In the genomic region with DNA sequence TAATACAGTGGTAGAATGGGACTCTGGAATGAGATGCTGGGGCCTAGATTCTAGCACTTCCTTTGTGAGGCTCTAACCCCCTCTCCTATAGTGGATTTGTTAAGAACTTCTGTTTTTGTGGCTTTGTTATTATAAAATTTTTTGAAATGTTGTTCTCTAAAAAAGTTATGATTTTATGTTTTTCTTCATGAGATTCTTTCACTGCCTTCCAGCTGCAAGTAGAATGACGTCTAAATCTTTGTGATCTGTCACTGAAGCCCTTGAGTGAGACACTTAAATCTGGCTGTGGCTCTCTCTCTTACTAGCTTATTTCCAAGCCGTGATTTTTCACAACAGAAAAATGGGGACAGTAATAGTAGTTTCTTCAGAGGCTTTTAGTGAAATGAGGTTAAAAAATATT, we compare ENCODE assay signal across 10 cellular contexts. TPM values are rescaled to one million over a fixed set of nuclear protein-coding genes. Genes with fewer than 3 reads are reported as not detected.
DNase-seq lines count a peak whose midpoint lies in the region; ATAC-seq and TF ChIP-seq lines count a peak whose summit lies in the region.
"Had no signal": no experiment of that assay in that cellular context is flagged by ENCODE, and none has a peak within 500 bp of the region (broad histone marks: within the 10 kb centered on the region; RNA-seq: fewer than 3 reads in every experiment).

No MANE protein-coding gene starts in this region.

- peaks cover 35% of the 10 kb centered on the region for H4K20me1 ChIP-seq in BLaER1

- H3K9me3 ChIP-seq in BLaER1: no peaks in the 10 kb centered on the region
- no peaks in the 10 kb centered on the region for H3K9me3 ChIP-seq in mucosa of rectum (ENCODE audit: control insufficient read depth in 2 of 2, low read length in 2 of 2)

- H3K4me3 ChIP-seq in BLaER1 (peak overlapping the region; percentile 60), mucosa of rectum (ENCODE audit: low read length in 2 of 2) (peak overlapping the region in 1 of 2 donors; percentile 70)

- no peaks in the 10 kb centered on the region for H3K27me3 ChIP-seq in BLaER1
- no peaks in the 10 kb centered on the region for H3K27me3 ChIP-seq in mucosa of rectum (ENCODE audit: control insufficient read depth in 2 of 2, insufficient read depth in 2 of 2, low read length in 2 of 2)

- 0 out of 2 replicates have a peak overlapping the region, but pooled peaks have one; percentile 2 for H3K4me3 Mint-ChIP-seq in HFFc6
- peak overlapping the region; percentile 100 for H3K4me3 Mint-ChIP-seq in activated T-helper 17 cell treated with anti-CD3 and anti-CD28 coated beads, Interleukin-2, amount 50 U/mL, for 72 hours

- H3K36me3 ChIP-seq in BLaER1 (peaks cover 15% of the 10 kb centered on the region), mucosa of rectum (ENCODE audit: control insufficient read depth in 2 of 2, insufficient read depth in 2 of 2, low read length in 2 of 2) (peaks cover 3 to 10% of the 10 kb centered on the region in 2 donors)

- H3K4me2 ChIP-seq in BLaER1: peak overlapping the region; percentile 95

- H3K27ac Mint-ChIP-seq in HFFc6: no peak overlapping the region
- H3K27ac Mint-ChIP-seq in activated T-helper 17 cell treated with anti-CD3 and anti-CD28 coated beads, Interleukin-2, amount 50 U/mL, for 72 hours: peak overlapping the region; percentile 99

- H3K9ac ChIP-seq in BLaER1 (peak overlapping the region; percentile 67), mucosa of rectum (ENCODE audit: low read depth in 1 of 2, low read length in 2 of 2) (peak overlapping the region; percentile 16 to 19)

- peaks cover 63% of the 10 kb centered on the region for H3K4me1 Mint-ChIP-seq in HFFc6 (ENCODE audit: low read depth)
- H3K4me1 Mint-ChIP-seq in activated T-helper 17 cell treated with anti-CD3 and anti-CD28 coated beads, Interleukin-2, amount 50 U/mL, for 72 hours: peaks cover 64% of the 10 kb centered on the region

- no peak for ATAC-seq in activated T-helper 17 cell treated with anti-CD3 and anti-CD28 coated beads, Interleukin-2, amount 50 U/mL, for 72 hours (replicated peaks)
- ATAC-seq in GM21717 (IDR thresholded peaks at IDR 0.05; ENCODE audit: unreplicated experiment): no peak

- H3K4me1 ChIP-seq in BLaER1 (peaks cover 85% of the 10 kb centered on the region), mucosa of rectum (ENCODE audit: control insufficient read depth in 2 of 2, insufficient read depth in 2 of 2, low read length in 2 of 2) (peaks cover 9 to 21% of the 10 kb centered on the region in 2 donors)

- no peaks in the 10 kb centered on the region; the same call in 1 of the 2 replicates for H3K27me3 Mint-ChIP-seq in HFFc6 (ENCODE audit: insufficient read depth)
- no peaks in the 10 kb centered on the region for H3K27me3 Mint-ChIP-seq in activated T-helper 17 cell treated with anti-CD3 and anti-CD28 coated beads, Interleukin-2, amount 50 U/mL, for 72 hours

- peak overlapping the region; percentile 37; the same call in 1 of the 2 replicates for H3K27ac ChIP-seq in BLaER1
- peak overlapping the region; percentile 10 to 64 for H3K27ac ChIP-seq in mucosa of rectum (ENCODE audit: low read depth in 2 of 2, low read length in 2 of 2)

- H3K36me3 Mint-ChIP-seq in HFFc6 (ENCODE audit: low read depth): peaks cover 10% of the 10 kb centered on the region
- H3K36me3 Mint-ChIP-seq in activated T-helper 17 cell treated with anti-CD3 and anti-CD28 coated beads, Interleukin-2, amount 50 U/mL, for 72 hours (ENCODE audit: low read depth): peaks cover 90% of the 10 kb centered on the region

- no peaks in the 10 kb centered on the region for H3K9me3 Mint-ChIP-seq in HFFc6
- no peaks in the 10 kb centered on the region for H3K9me3 Mint-ChIP-seq in activated T-helper 17 cell treated with anti-CD3 and anti-CD28 coated beads, Interleukin-2, amount 50 U/mL, for 72 hours

- TF ChIP-seq CTCF in HFFc6 (IDR thresholded peaks at IDR 0.05): no peak

- DNase-seq in HFFc6: no peak
- no peak for DNase-seq in cerebellar nuclear complex (lab: John Stamatoyannopoulos, UW)
- DNase-seq in NCI-H187 treated with DMSO at 0.1 percent for 48 hours (lab: John Stamatoyannopoulos, UW): no peak
- no peak for DNase-seq in activated CD4-positive, CD25-positive, alpha-beta regulatory T cell (lab: John Stamatoyannopoulos, UW)
- DNase-seq: foreskin melanocyte, Right ventricle myocardium superior had no signal

RNA-seq across cellular contexts. Expression of gene CASP8, which starts 1.6 kb away (rescaled TPM):
- total RNA-seq in HFFc6 (2021; fragmentation: NEBNext Ultra II Directional; extraction: Animal tissue kit (Norgen Biotek cat#: 25700)): 10 to 100 TPM; 10.4 to 15.4 (median 14.4) TPM
- 100 to 1,000 TPM; 119 to 128 TPM for total RNA-seq in activated T-helper 17 cell treated with anti-CD3 and anti-CD28 coated beads, Interleukin-2, amount 50 U/mL, for 72 hours

Comparison
In these comparisons a context has a peak if more than half of its experiments do, and no peak if none do; other contexts are left out.
1. RNA of gene CASP8, which starts 1.6 kb away (total RNA-seq): 119 to 128 TPM in activated T-helper 17 cell treated with anti-CD3 and anti-CD28 coated beads, Interleukin-2, amount 50 U/mL, for 72 hours; 10.4 to 15.4 TPM in HFFc6; every median in the first group is over 4 times any median in the second.